ENCODE assay signal across 8 cellular contexts in the genomic region with DNA sequence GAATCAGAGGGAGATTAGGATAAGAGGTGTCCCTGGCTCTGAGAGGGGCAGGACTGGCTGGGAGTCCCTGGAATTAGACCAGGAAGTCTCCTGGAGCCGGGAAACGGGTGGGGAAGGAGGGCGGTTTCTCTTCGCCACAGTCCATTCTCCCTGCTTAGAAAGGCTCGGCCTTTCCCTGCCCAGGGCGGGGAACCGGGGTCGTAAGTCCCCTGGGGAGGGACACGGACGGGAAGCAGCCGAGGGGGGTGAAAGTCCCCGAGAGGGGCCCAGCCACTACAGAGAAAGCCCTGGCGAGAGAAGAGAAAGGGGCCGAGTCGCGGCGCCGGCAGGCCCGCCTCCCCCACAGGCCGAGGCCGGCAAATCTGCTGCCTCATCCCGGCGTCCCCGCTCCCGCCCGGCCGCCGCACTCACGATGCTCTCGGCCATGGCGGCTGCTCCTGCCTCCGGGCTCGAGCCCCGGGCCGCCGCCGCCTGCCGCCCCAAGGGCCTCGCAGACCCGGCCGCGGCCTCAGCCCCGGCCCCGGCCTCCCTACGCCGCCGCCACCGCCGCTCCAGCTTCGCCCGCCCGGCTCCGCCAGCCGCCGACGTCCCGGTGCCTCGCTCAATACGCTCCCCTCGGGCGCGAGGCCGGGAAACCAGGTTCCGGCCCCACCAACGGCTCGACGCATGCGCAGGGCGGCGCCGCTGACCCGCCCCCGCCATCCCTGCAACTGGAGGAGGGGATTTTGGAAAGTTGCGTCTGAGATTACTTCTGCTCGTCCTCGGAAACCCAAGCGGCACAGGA. TPM values are rescaled to one million over a fixed set of nuclear protein-coding genes. Genes with fewer than 3 reads are reported as not detected.
A peak's percentile ranks its signal among the peaks of the same experiment; 100 is the strongest.
DNase-seq lines count a peak whose midpoint lies in the region; ATAC-seq and TF ChIP-seq lines count a peak whose summit lies in the region.

A gene (minus strand): TSS at position 608 of the 784 bp plus-strand sequence. CDS start 182 bp downstream, at position 426.
A gene (plus strand): TSS at position 692 of the 784 bp plus-strand sequence. CDS start 5,217 bp downstream, outside the sequence.

- peaks cover 18% of the 10 kb centered on the region for H3K4me1 ChIP-seq in A673 (ENCODE audit: insufficient read depth, low read length, poor library complexity, severe bottlenecking)

- peak within 1 kb of the TSS; percentile 89 for H3K4me3 ChIP-seq in A673 (ENCODE audit: low read depth, low read length, poor library complexity, severe bottlenecking)

- peak within 1 kb of the TSS; percentile 94 for H3K27ac ChIP-seq in A673 (ENCODE audit: low read depth, low read length, poor library complexity, severe bottlenecking)

- POLR2A ChIA-PET in A673 (lab: Charles Lee; ENCODE audit: low non-redundant PET) = no interaction called here

- no peak for TF ChIP-seq CTCF in A673 (conservative IDR thresholded peaks at IDR 0.05; ENCODE audit: low read depth, low read length)

- H3K36me3 ChIP-seq in A673 (ENCODE audit: insufficient read depth, low read length, poor library complexity, severe bottlenecking) = peaks cover 1% of the 10 kb centered on the region

- intact Hi-C loops in A673 (cut with micrococcal nuclease; ENCODE audit: unreplicated experiment) = no loop called here

- peak; percentile 93 for DNase-seq in A673 (ENCODE audit: low spot score)
- DNase-seq in NCI-H345 (lab: John Stamatoyannopoulos, UW) = peak; percentile 90
- DNase-seq in activated CD4-positive, alpha-beta T cell treated with anti-CD3 and anti-CD28 coated beads for 1 hour = peak; percentile 81
- DNase-seq in cerebellum (ENCODE audit: low spot score) = peak; percentile 90
- peak; percentile 72 for DNase-seq in kidney glomerular epithelial cell (lab: John Stamatoyannopoulos, UW)
- peak; percentile 78 to 80 for DNase-seq in stimulated activated CD4-positive, alpha-beta T cell treated with anti-CD3 and anti-CD28 coated beads, Interleukin-15, amount 100 ng/mL, for 48 hours (ENCODE audit: low read depth in 2 of 2)

- CTCF ChIA-PET in A673 (lab: Charles Lee) = no interaction called here

- ATAC-seq in GM18867 (IDR thresholded peaks at IDR 0.05; ENCODE audit: unreplicated experiment) = peak; percentile 89
- ATAC-seq in HG03135 (IDR thresholded peaks at IDR 0.05; ENCODE audit: unreplicated experiment) = peak; percentile 73

- no TSS peak for BruUV-seq in A673 (replicated peaks; lab: Mats Ljungman, UMichigan)

- no peaks in the 10 kb centered on the region for H3K27me3 ChIP-seq in A673 (replicated peaks; ENCODE audit: insufficient read depth, low read depth, low read length, poor library complexity)

- no peaks in the 10 kb centered on the region for H3K9me3 ChIP-seq in A673 (ENCODE audit: low read depth, low read length, poor library complexity, severe bottlenecking)

RNA-seq across cellular contexts. Expression of the first gene that starts in this region (rescaled TPM):
- total RNA-seq in A673 (2021) (188 and 195 TPM in 2 replicates), cerebellum (38.6 TPM)

RNA-seq across cellular contexts. Expression of the second gene that starts in this region (rescaled TPM):
- total RNA-seq in A673 (2021) (0.74 and 1.1 TPM in 2 replicates), cerebellum (0.82 TPM)

Comparison
In these comparisons a context has a peak if more than half of its experiments do, and no peak if none do; other contexts are left out.
1. Peak in every context shown above with its lines: DNase-seq, ATAC-seq, H3K4me3 ChIP-seq and H3K27ac ChIP-seq.